ENCODE assay signal across 8 cellular contexts in the genomic region with DNA sequence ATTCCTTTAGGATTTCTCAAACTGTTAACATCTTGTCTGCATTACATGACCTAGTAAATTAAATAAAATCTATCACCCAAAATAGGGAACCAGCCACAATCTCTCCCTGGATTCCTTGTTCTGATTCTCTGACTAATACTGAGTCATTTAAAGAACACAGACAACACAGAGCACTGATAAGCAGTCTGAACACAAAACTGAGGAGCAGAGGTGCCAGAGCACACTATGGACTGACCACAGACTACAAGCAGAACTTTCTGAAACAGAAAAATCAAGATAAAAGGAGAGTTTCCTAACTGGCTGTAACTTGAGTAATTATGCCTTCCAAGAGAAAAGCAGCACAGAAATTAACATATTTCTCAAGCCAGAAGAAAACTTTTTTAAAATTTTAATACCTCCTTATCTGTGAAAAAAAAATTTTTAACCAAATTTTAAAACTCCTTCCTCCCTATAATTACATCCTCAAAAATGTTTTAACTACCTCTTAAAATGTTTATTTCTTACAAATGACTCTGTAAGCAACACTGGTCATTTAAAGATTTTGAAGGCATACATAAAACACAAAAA.
DNase-seq lines count a peak whose midpoint lies in the region; ATAC-seq and TF ChIP-seq lines count a peak whose summit lies in the region.

No MANE protein-coding gene starts in this region.

- no peak overlapping the region for H3K4me3 Mint-ChIP-seq in WTC11

- peaks cover 16% of the 10 kb centered on the region for H3K4me1 Mint-ChIP-seq in WTC11

- intact Hi-C loops in left cardiac atrium (cut with DNase I): no loop called here

- H3K36me3 Mint-ChIP-seq in WTC11: peaks cover 11% of the 10 kb centered on the region

- TF ChIP-seq EP300 in suprapubic skin (IDR thresholded peaks at IDR 0.05): no peak

- H3K27ac ChIP-seq in suprapubic skin: peak overlapping the region; percentile 58

- peak; percentile 52 for ATAC-seq in HG03060 (IDR thresholded peaks at IDR 0.05; ENCODE audit: low read depth, unreplicated experiment)
- ATAC-seq in WTC11: no peak
- peak; percentile 85 to 99 for ATAC-seq in left cardiac atrium
- no peak for ATAC-seq in HG03565 (IDR thresholded peaks at IDR 0.05; ENCODE audit: unreplicated experiment)

- no peak overlapping the region for H3K4me3 ChIP-seq in suprapubic skin

- H3K27me3 ChIP-seq in suprapubic skin: no peaks in the 10 kb centered on the region

- DNase-seq in AG20443 (ENCODE audit: low spot score) (peak; percentile 77), WTC11 (ENCODE audit: low spot score) (no peak), left cardiac atrium (peak; percentile 57), suprapubic skin (ENCODE audit: low spot score in 2 of 2) (no peak), HuH-7 (ENCODE audit: low spot score) (no peak)
- DNase-seq in stimulated activated CD4-positive, alpha-beta T cell treated with anti-CD3 and anti-CD28 coated beads, Interleukin-2, amount 100 ng/mL, for 48 hours: no peak

- H3K36me3 ChIP-seq in suprapubic skin: no peaks in the 10 kb centered on the region

- CTCF ChIA-PET in WTC11 (lab: Charles Lee): interaction anchor here (0.6 to 1.0 kb wide), 2 partner anchors 11 to 165 kb away, joined by 3 read pairs; no protein-coding TSS in a partner anchor

- no peak for TF ChIP-seq POLR2A in suprapubic skin (IDR thresholded peaks at IDR 0.05)

- peaks cover 23% of the 10 kb centered on the region for H3K4me1 ChIP-seq in suprapubic skin

- TF ChIP-seq CTCF in WTC11 (IDR thresholded peaks at IDR 0.05) (no peak), suprapubic skin (IDR thresholded peaks at IDR 0.05) (no peak)

- H3K9me3 ChIP-seq in suprapubic skin: no peaks in the 10 kb centered on the region

- POLR2A ChIA-PET in WTC11 (lab: Charles Lee): no interaction called here

- H3K27ac Mint-ChIP-seq in WTC11: peak overlapping the region; percentile 88

- peaks cover 8% of the 10 kb centered on the region for H3K9me3 Mint-ChIP-seq in WTC11

- 0 out of 2 replicates have a peak, but pooled peaks cover 3% of the 10 kb centered on the region for H3K27me3 Mint-ChIP-seq in WTC11 (ENCODE audit: low read depth)

TF ChIP-seq in WTC11, 78 proteins besides CTCF, POLR2A, EP300 and RAD21:
- TF ChIP-seq ZNF232 (CRISPR knock-in tag; IDR thresholded peaks at IDR 0.05): no peak
TF ChIP-seq in WTC11: peak in this region for 0.

Comparison
In these comparisons a context has a peak if more than half of its experiments do, and no peak if none do; other contexts are left out.
1. DNase-seq: peak in AG20443 (single experiment) and left cardiac atrium (single experiment); none in WTC11 (single experiment), suprapubic skin (0 of 2), HuH-7 (single experiment) and stimulated activated CD4-positive, alpha-beta T cell treated with anti-CD3 and anti-CD28 coated beads, Interleukin-2, amount 100 ng/mL, for 48 hours (0 of 2).
2. ATAC-seq: peak in HG03060 (single experiment) and left cardiac atrium (2 of 2); none in WTC11 (single experiment) and HG03565 (single experiment).